In the genomic region with DNA sequence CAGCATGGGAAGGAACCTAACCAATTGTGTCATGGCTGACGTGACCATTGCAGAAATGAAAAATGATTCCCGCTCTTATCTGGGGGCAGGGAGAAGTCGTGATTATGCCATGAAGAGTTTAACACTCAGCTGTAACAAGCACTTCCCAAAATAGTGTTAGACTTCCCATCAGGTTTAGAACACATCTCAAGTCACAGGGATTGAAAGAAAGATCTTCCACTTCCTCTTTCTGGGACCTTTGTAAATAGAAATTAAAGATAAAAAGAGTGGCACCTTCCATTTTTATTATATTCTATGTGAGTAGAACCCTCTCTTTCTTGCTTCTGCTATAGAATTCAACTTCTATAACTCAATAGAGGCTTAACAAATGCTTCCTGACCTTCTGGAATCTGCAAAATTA, we compare ENCODE assay signal across 22 cellular contexts.
"Had no signal": no experiment of that assay in that cellular context is flagged by ENCODE, and none has a peak within 500 bp of the region (broad histone marks: within the 10 kb centered on the region; RNA-seq: fewer than 3 reads in every experiment).

No MANE protein-coding gene starts in this region.

- ATAC-seq: foreskin keratinocyte; gastroesophageal sphincter; left ventricle myocardium superior; natural killer cell treated with Interleukin-12 subunit alpha and Interleukin-12 subunit beta and Interleukin-15 and Interleukin-18, amount 100 ng/mL, for 72 hours; sciatic nerve; stimulated activated naive CD8-positive, alpha-beta T cell treated with anti-CD3 and anti-CD28 coated beads, Interleukin-15, amount 100 ng/mL, for 72 hours; upper lobe of right lung had no signal

- DNase-seq: colonic mucosa; dermis blood vessel endothelial cell; effector memory CD4-positive, alpha-beta T cell; foreskin keratinocyte; heart right ventricle; hypothalamus; left ventricle myocardium superior; naive B cell; stimulated activated CD4-positive, alpha-beta T cell treated with anti-CD3 and anti-CD28 coated beads, Interleukin-12 subunit alpha, Interleukin-12 subunit beta, amount 100 ng/mL, for 4 hours; stimulated activated CD4-positive, alpha-beta T cell treated with anti-CD3 and anti-CD28 coated beads, Interleukin-1b, Interleukin-23, amount 100 ng/mL, for 48 hours; stimulated activated CD4-positive, alpha-beta T cell treated with anti-CD3 and anti-CD28 coated beads, Interleukin-4, amount 100 ng/mL, for 1 hour; stimulated activated CD8-positive, alpha-beta memory T cell treated with anti-CD3 and anti-CD28 coated beads, Interleukin-4, amount 100 ng/mL, for 48 hours; stimulated activated naive CD4-positive, alpha-beta T cell; stimulated activated naive CD8-positive, alpha-beta T cell treated with anti-CD3 and anti-CD28 coated beads, Interleukin-15, amount 100 ng/mL, for 72 hours; transverse colon; upper lobe of right lung; uterus had no signal

- FAIRE-seq: endothelial cell of umbilical vein, keratinocyte had no signal
